Comparison of ENCODE assay signal across 7 cellular contexts in genomic region chr1:31182352-31182751, GRCh38. TPM values are rescaled to one million over a fixed set of nuclear protein-coding genes. Genes with fewer than 3 reads are reported as not detected.
A peak's percentile ranks its signal among the peaks of the same experiment; 100 is the strongest.
DNase-seq lines count a peak whose midpoint lies in the region; ATAC-seq and TF ChIP-seq lines count a peak whose summit lies in the region.

No MANE protein-coding gene starts in this region.

- 14% methylated on average over 7 of the region's 18 CpGs for WGBS in mesenchymal stem cell

- H3K36me3 ChIP-seq in endocrine pancreas (ENCODE audit: control insufficient read depth, insufficient read depth, low read length) (no peaks in the 10 kb centered on the region), mesenchymal stem cell (ENCODE audit: control insufficient read depth in 1 of 2, insufficient read depth in 2 of 2, low read depth in 1 of 2, low read length in 2 of 2) (no peaks in the 10 kb centered on the region)

- no peak overlapping the region for H2AK5ac ChIP-seq in mesenchymal stem cell (ENCODE audit: low read length, severe bottlenecking)

- peak overlapping the region; percentile 47 for H3K9ac ChIP-seq in endocrine pancreas (ENCODE audit: control insufficient read depth, insufficient read depth, low read length)
- peak overlapping the region; percentile 52 for H3K9ac ChIP-seq in mesenchymal stem cell (ENCODE audit: low read length)

- H3K23ac ChIP-seq in mesenchymal stem cell (ENCODE audit: low read length in 2 of 2) = no peak overlapping the region

- no peak overlapping the region for H3K4ac ChIP-seq in mesenchymal stem cell (ENCODE audit: low read depth in 1 of 2, low read length in 2 of 2)

- no peak overlapping the region for H2AFZ ChIP-seq in mesenchymal stem cell (ENCODE audit: low read depth, low read length)

- H3K27me3 ChIP-seq in endocrine pancreas (ENCODE audit: control insufficient read depth, insufficient read depth, low read length) (no peaks in the 10 kb centered on the region), mesenchymal stem cell (ENCODE audit: control insufficient read depth in 1 of 2, insufficient read depth in 1 of 2, low read length in 2 of 2) (peaks cover 26 to 42% of the 10 kb centered on the region in 2 experiments)

- H4K91ac ChIP-seq in mesenchymal stem cell (ENCODE audit: low read length) = no peak overlapping the region

- no peak overlapping the region for H2BK120ac ChIP-seq in mesenchymal stem cell (ENCODE audit: low read depth, low read length)

- H3K27ac ChIP-seq in mesenchymal stem cell (ENCODE audit: low read length, poor library complexity, severe bottlenecking) = no peak overlapping the region

- peak overlapping the region; percentile 69 for H3K4me2 ChIP-seq in mesenchymal stem cell (ENCODE audit: low read length, poor library complexity, severe bottlenecking)

- no peak for ATAC-seq in HG03097 (IDR thresholded peaks at IDR 0.05; ENCODE audit: low FRiP score, unreplicated experiment)

- no peaks in the 10 kb centered on the region for H3K9me3 ChIP-seq in endocrine pancreas (ENCODE audit: control insufficient read depth, low read length)
- no peaks in the 10 kb centered on the region for H3K9me3 ChIP-seq in mesenchymal stem cell (ENCODE audit: control insufficient read depth, low read length)

- no peak overlapping the region for H3K14ac ChIP-seq in mesenchymal stem cell (ENCODE audit: low read length in 2 of 2)

- no peak overlapping the region for H3K4me3 ChIP-seq in endocrine pancreas (ENCODE audit: control insufficient read depth, insufficient read depth, low read length)
- H3K4me3 ChIP-seq in mesenchymal stem cell (ENCODE audit: insufficient read depth in 1 of 2, low read depth in 1 of 2, low read length in 2 of 2) = peak overlapping the region in 1 of 2 experiments; percentile 70

- DNase-seq in GM13976 (ENCODE audit: low spot score) (peak; percentile 84), NCI-H2196 (lab: John Stamatoyannopoulos, UW; ENCODE audit: unreplicated experiment) (peak; percentile 58), mesenchymal stem cell (peak; percentile 97)
- peak; percentile 60 to 66 for DNase-seq in activated CD4-positive, alpha-beta T cell treated with anti-CD3 and anti-CD28 coated beads, Interleukin-2, amount 50 U/mL, for 48 hours
- DNase-seq in stimulated activated CD8-positive, alpha-beta memory T cell treated with anti-CD3 and anti-CD28 coated beads, Interleukin-7, amount 100 ng/mL, for 1 hour (ENCODE audit: low read depth in 2 of 2) = peak; percentile 0 to 23

- no peaks in the 10 kb centered on the region for H3K79me1 ChIP-seq in mesenchymal stem cell (replicated peaks; ENCODE audit: low read length, poor library complexity, severe bottlenecking)

- H2BK15ac ChIP-seq in mesenchymal stem cell (ENCODE audit: low read depth, poor library complexity, severe bottlenecking) = no peak overlapping the region

- H3K4me1 ChIP-seq in endocrine pancreas (ENCODE audit: control insufficient read depth, insufficient read depth, low read length) (no peaks in the 10 kb centered on the region), mesenchymal stem cell (ENCODE audit: control insufficient read depth, insufficient read depth, low read depth, low read length) (peaks cover 12% of the 10 kb centered on the region)

- TF ChIP-seq CTCF in GM13976 (IDR thresholded peaks at IDR 0.05; ENCODE audit: borderline replicate concordance, control extremely low read depth, extremely low read depth, insufficient read depth, missing control alignments) = no peak

- H4K8ac ChIP-seq in mesenchymal stem cell (ENCODE audit: low read length) = no peak overlapping the region

- H2BK5ac ChIP-seq in mesenchymal stem cell (ENCODE audit: low read depth, low read length, poor library complexity, severe bottlenecking) = no peak overlapping the region

- in situ Hi-C loops in GM13976 (cut with MboI; ENCODE audit: low sequenced_read_pairs, unreplicated experiment) = loop anchor here (10.0 kb wide), 1 partner anchor 372 kb away; no protein-coding TSS in a partner anchor

- H3K18ac ChIP-seq in mesenchymal stem cell (ENCODE audit: low read depth in 1 of 2, low read length in 2 of 2) = no peak overlapping the region

- no peak overlapping the region for H2BK12ac ChIP-seq in mesenchymal stem cell (ENCODE audit: low read length in 2 of 2)

RNA-seq across cellular contexts. Expression of gene NKAIN1, which starts 57.3 kb away (rescaled TPM):
- polyA plus RNA-seq in mesenchymal stem cell (2013, experiment 1 of 2) = 0.01 TPM
- polyA plus RNA-seq in mesenchymal stem cell (2013, experiment 2 of 2) = 0.04 TPM

Comparison
In these comparisons a context has a peak if more than half of its experiments do, and no peak if none do; other contexts are left out.
1. DNase-seq: peak in every context shown above with its lines; median percentile 97 in mesenchymal stem cell; 84 in GM13976; 63 in activated CD4-positive, alpha-beta T cell treated with anti-CD3 and anti-CD28 coated beads, Interleukin-2, amount 50 U/mL, for 48 hours; 58 in NCI-H2196; 12 in stimulated activated CD8-positive, alpha-beta memory T cell treated with anti-CD3 and anti-CD28 coated beads, Interleukin-7, amount 100 ng/mL, for 1 hour.